ENCODE assay signal across 8 cellular contexts in the genomic region with DNA sequence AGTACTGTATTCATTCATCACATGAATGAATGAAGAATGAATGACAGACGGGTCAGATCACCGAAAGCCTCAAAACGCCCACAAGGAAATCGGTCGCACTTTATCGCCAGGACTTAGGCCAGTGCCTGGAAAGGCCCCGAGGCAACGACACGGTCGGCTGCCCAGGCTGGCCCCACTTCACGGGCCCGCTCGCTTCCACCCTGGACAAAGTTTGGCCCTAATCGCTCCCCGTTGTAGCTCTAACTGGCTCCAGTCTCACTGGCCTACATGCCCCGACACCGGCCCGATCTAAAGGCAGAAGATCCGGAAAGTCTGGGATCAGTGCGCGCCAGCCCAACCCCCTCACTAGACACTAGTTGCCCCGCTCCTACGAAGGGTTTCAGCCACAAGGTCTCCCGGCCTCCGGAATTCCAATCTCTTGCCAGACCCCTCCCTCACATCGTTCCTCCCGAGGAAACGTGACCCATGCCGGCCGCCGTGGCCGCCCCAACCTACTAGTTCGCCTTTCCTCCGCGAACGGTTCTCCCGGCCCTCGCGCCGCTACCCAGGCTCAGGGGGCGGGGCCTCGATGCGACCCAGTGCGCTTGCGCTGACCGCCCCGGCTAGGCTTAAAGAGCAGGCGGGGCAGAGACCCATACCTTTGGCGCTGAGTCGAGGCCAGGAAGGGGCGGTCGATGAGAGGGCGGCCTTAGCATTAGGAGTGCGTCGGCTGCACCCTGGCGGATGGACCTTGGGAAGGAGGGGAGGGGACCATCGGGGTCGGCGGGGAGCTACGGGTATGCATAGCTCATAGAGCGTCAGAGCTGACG. TPM values are rescaled to one million over a fixed set of nuclear protein-coding genes. Genes with fewer than 3 reads are reported as not detected.
DNase-seq lines count a peak whose midpoint lies in the region; ATAC-seq and FAIRE-seq lines count a peak whose summit lies in the region.

A gene (minus strand): TSS at position 575 of the 809 bp plus-strand sequence. CDS start 3,954 bp downstream, outside the sequence.
A gene (plus strand): TSS at position 637 of the 809 bp plus-strand sequence. CDS start 22,138 bp downstream, outside the sequence.

- H3K9me3 ChIP-seq in GM23248 (ENCODE audit: low read depth), result no peaks in the 10 kb centered on the region

- H3K4me3 ChIP-seq in GM23248, result peak within 1 kb of the TSS; percentile 79

- peaks cover 5% of the 10 kb centered on the region; the same call in 1 of the 2 replicates for H3F3A ChIP-seq in GM23248 (ENCODE audit: insufficient read depth)

- no peaks in the 10 kb centered on the region for H3K27me3 ChIP-seq in GM23248 (replicated peaks; ENCODE audit: insufficient read depth)

- H2AFZ ChIP-seq in GM23248, result peak within 1 kb of the TSS; percentile 89

- no peaks in the 10 kb centered on the region for H3K9me2 ChIP-seq in GM23248 (ENCODE audit: insufficient read depth)

- H3K9ac ChIP-seq in GM23248, result peak within 1 kb of the TSS; percentile 88

- H3K79me2 ChIP-seq in GM23248 (ENCODE audit: insufficient read depth), result peaks cover 20% of the 10 kb centered on the region

- H3K27ac Mint-ChIP-seq in naive B cell, result peak within 1 kb of the TSS; percentile 88 to 98 (median 97)
- peak within 1 kb of the TSS; percentile 99 for H3K27ac Mint-ChIP-seq in stimulated activated effector memory CD8-positive, alpha-beta T cell treated with anti-CD3 and anti-CD28 coated beads, Interleukin-12 subunit alpha, Interleukin-12 subunit beta, amount 100 ng/mL, for 72 hours

- peaks cover 21 to 28% (median 25%) of the 10 kb centered on the region in 3 donors for H3K4me1 Mint-ChIP-seq in naive B cell
- peaks cover 38% of the 10 kb centered on the region for H3K4me1 Mint-ChIP-seq in stimulated activated effector memory CD8-positive, alpha-beta T cell treated with anti-CD3 and anti-CD28 coated beads, Interleukin-12 subunit alpha, Interleukin-12 subunit beta, amount 100 ng/mL, for 72 hours

- FAIRE-seq in RCC 7860 (lab: Jason Lieb, UNC), result peak; percentile 79

- H3K4me3 Mint-ChIP-seq in naive B cell, result peak within 1 kb of the TSS; percentile 87 to 97 (median 96)
- H3K4me3 Mint-ChIP-seq in stimulated activated effector memory CD8-positive, alpha-beta T cell treated with anti-CD3 and anti-CD28 coated beads, Interleukin-12 subunit alpha, Interleukin-12 subunit beta, amount 100 ng/mL, for 72 hours, result peak within 1 kb of the TSS; percentile 98

- H3K4me2 ChIP-seq in GM23248 (ENCODE audit: unreplicated experiment), result peak within 1 kb of the TSS; percentile 96

- H3K9me3 Mint-ChIP-seq in naive B cell, result peaks cover 0 to 2% (median 0%) of the 10 kb centered on the region in 7 donors
- H3K9me3 Mint-ChIP-seq in stimulated activated effector memory CD8-positive, alpha-beta T cell treated with anti-CD3 and anti-CD28 coated beads, Interleukin-12 subunit alpha, Interleukin-12 subunit beta, amount 100 ng/mL, for 72 hours, result no peaks in the 10 kb centered on the region

- in situ Hi-C loops in GM23248 (cut with MboI), result no loop called here

- no peaks in the 10 kb centered on the region for H4K20me1 ChIP-seq in GM23248 (ENCODE audit: insufficient read depth)

- no peaks in the 10 kb centered on the region for H3K36me3 Mint-ChIP-seq in naive B cell
- peaks cover 13% of the 10 kb centered on the region for H3K36me3 Mint-ChIP-seq in stimulated activated effector memory CD8-positive, alpha-beta T cell treated with anti-CD3 and anti-CD28 coated beads, Interleukin-12 subunit alpha, Interleukin-12 subunit beta, amount 100 ng/mL, for 72 hours

- WGBS in GM23248 (ENCODE audit: low coverage in 1 of 2, low lambda C conversion rate in 2 of 2, missing lambda C conversion rate in 2 of 2), 2 experiments, result 1% methylated on average over 54 to 62 of the region's 62 CpGs

- peak; percentile 87 to 88 for ATAC-seq in naive B cell (ENCODE audit: low read depth in 2 of 2)
- peak; percentile 95 for ATAC-seq in stimulated activated effector memory CD8-positive, alpha-beta T cell treated with anti-CD3 and anti-CD28 coated beads, Interleukin-12 subunit alpha, Interleukin-12 subunit beta, amount 100 ng/mL, for 72 hours

- peak within 1 kb of the TSS; percentile 75 for H3K27ac ChIP-seq in GM23248

- 0 out of 2 replicates have a peak, but pooled peaks cover 6% of the 10 kb centered on the region for H3K36me3 ChIP-seq in GM23248 (ENCODE audit: low read depth)

- peaks cover 12% of the 10 kb centered on the region; the same call in 1 of the 2 replicates for H3K4me1 ChIP-seq in GM23248 (ENCODE audit: insufficient read depth)

- no peaks in the 10 kb centered on the region for H3K27me3 Mint-ChIP-seq in naive B cell

- DNase-seq in EH (ENCODE audit: low read depth) (peak; percentile 95), GM23248 (peak; percentile 97), Kasumi-1 (lab: John Stamatoyannopoulos, UW) (peak; percentile 94 to 96), RCC 7860 (ENCODE audit: low spot score) (peak; percentile 94), fibroblast of gingiva (ENCODE audit: low read depth) (peak; percentile 95), naive B cell (peak; percentile 90)
- peak; percentile 94 to 96 for DNase-seq in activated T-helper 1 cell treated with anti-CD3 and anti-CD28 coated beads, Interleukin-2, amount 50 U/mL, for 16 hours (ENCODE audit: low read depth in 1 of 2, low spot score in 1 of 2)
- DNase-seq in stimulated activated effector memory CD8-positive, alpha-beta T cell treated with anti-CD3 and anti-CD28 coated beads, Interleukin-12 subunit alpha, Interleukin-12 subunit beta, amount 100 ng/mL, for 72 hours (ENCODE audit: low spot score in 2 of 2), result peak; percentile 100

RNA-seq across cellular contexts. Expression of the first gene that starts in this region (rescaled TPM):
- 80.7 and 85.9 TPM in 2 replicates for total RNA-seq in GM23248 (2014; rRNA removed; shearing (Covaris generic))
- polyA plus RNA-seq in GM23248 (2016; fragmentation: Nextera tagmentation; extraction: Ambion mirVana) (68.3 and 75.0 TPM in 2 replicates), naive B cell (ENCODE audit: low read depth in 6 of 6) (10 to 100 TPM; 10.5 to 23.8 (median 12.6) TPM)

RNA-seq across cellular contexts. Expression of the second gene that starts in this region (rescaled TPM):
- under 0.01 and 0.11 TPM in 2 replicates for total RNA-seq in GM23248 (2014; rRNA removed; shearing (Covaris generic))
- 0.13 and 0.49 TPM in 2 replicates for polyA plus RNA-seq in GM23248 (2016; fragmentation: Nextera tagmentation; extraction: Ambion mirVana)
- under 1 TPM in 2 of 6 donors, not detected in 4; 0.24 to 0.84 TPM for polyA plus RNA-seq in naive B cell (ENCODE audit: low read depth in 6 of 6)

Comparison
In these comparisons a context has a peak if more than half of its experiments do, and no peak if none do; other contexts are left out.
1. Peak in every context shown above with its lines: DNase-seq, ATAC-seq, H3K4me3 ChIP-seq and H3K27ac ChIP-seq.